7 cellular contexts compared by ENCODE assay signal in the genomic region with DNA sequence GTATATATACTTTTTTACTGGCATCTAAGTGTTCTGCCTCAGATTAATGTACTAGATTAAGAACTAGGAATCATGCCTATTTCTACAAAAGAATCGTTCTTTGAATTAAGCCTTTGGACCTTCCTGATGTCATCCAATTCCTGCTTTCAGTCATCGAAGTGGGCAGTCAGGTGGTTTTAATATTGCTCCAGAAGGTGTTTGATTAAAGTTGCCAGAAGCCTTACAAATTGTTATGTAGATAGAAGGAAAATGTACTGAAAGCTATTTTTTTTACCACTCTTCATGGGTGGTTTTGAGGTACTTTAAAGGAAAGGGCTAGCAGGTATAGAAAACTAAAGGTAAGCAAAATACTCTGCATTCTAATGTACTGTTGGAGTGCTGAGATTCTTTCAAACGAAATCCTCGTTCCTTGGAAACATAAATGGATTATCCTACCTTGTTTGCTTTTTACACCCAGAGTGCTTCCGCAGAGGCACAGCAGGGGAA. TPM values are rescaled to one million over a fixed set of nuclear protein-coding genes. Genes with fewer than 3 reads are reported as not detected.
A peak's percentile ranks its signal among the peaks of the same experiment; 100 is the strongest.
DNase-seq lines count a peak whose midpoint lies in the region; ATAC-seq and TF ChIP-seq lines count a peak whose summit lies in the region.

No MANE protein-coding gene starts in this region.

- no peaks in the 10 kb centered on the region for H3K9me3 Mint-ChIP-seq in progenitor cell of endocrine pancreas (ENCODE audit: low read depth)

- H3K4me1 ChIP-seq in esophagus muscularis mucosa: peaks cover 15 to 26% (median 21%) of the 10 kb centered on the region in 4 donors

- H3K27ac ChIP-seq in RWPE1 (peak overlapping the region; percentile 90), esophagus muscularis mucosa (replicated peaks in 1 of 4) (peak overlapping the region; percentile 95 to 97 (median 96))

- H3K27me3 ChIP-seq in esophagus muscularis mucosa: no peaks in the 10 kb centered on the region

- H3K9me3 ChIP-seq in esophagus muscularis mucosa: no peaks in the 10 kb centered on the region

- peak; percentile 23 for DNase-seq in GM20000 (ENCODE audit: low spot score)
- DNase-seq in RWPE1 (ENCODE audit: low spot score): peak; percentile 11
- DNase-seq in esophagus muscularis mucosa (ENCODE audit: extremely low spot score): no peak
- DNase-seq in progenitor cell of endocrine pancreas (ENCODE audit: low spot score, unreplicated experiment): no peak
- no peak for DNase-seq in GOT3 (lab: John Stamatoyannopoulos, UW)
- no peak for DNase-seq in germinal center (ENCODE audit: low spot score)

- H3K36me3 ChIP-seq in esophagus muscularis mucosa: peaks cover 0 to 14% (median 3%) of the 10 kb centered on the region in 4 donors

- no peak for TF ChIP-seq POLR2A in esophagus muscularis mucosa (IDR thresholded peaks at IDR 0.05; ENCODE audit: low read depth)

- H3K27me3 Mint-ChIP-seq in progenitor cell of endocrine pancreas: no peaks in the 10 kb centered on the region

- peak overlapping the region; percentile 64 to 75 (median 72) for H3K4me3 ChIP-seq in esophagus muscularis mucosa

- TF ChIP-seq CTCF in GM20000 (IDR thresholded peaks at IDR 0.05; ENCODE audit: extremely low read depth, missing control alignments) (no peak), RWPE1 (conservative IDR thresholded peaks at IDR 0.05; ENCODE audit: low read depth) (no peak), esophagus muscularis mucosa (IDR thresholded peaks at IDR 0.05) (no peak), progenitor cell of endocrine pancreas (IDR thresholded peaks at IDR 0.05; ENCODE audit: unreplicated experiment) (no peak)

- ATAC-seq in HG02973 (IDR thresholded peaks at IDR 0.05; ENCODE audit: unreplicated experiment): no peak

- CTCF ChIA-PET in RWPE1 (lab: Yijun Ruan, JAX): interaction anchor here (0.6 to 3.2 kb wide), 2 partner anchors 29 to 47 kb away, joined by 3 to 9 read pairs; no protein-coding TSS in a partner anchor

- intact Hi-C loops in esophagus muscularis mucosa (cut with DNase I): loop anchor here (1.0 to 5.0 kb wide), 2 partner anchors 31 to 66 kb away; a partner anchor contains a TSS

- POLR2A ChIA-PET in RWPE1 (lab: Yijun Ruan, JAX; ENCODE audit: low non-redundant PET): interaction anchor here (0.6 kb wide), 1 partner anchor 265 kb away, joined by 3 read pairs; no protein-coding TSS in a partner anchor

- H3K36me3 Mint-ChIP-seq in progenitor cell of endocrine pancreas (ENCODE audit: insufficient read depth): peaks cover 4% of the 10 kb centered on the region

- peak overlapping the region; percentile 98 for H3K27ac Mint-ChIP-seq in progenitor cell of endocrine pancreas

- no peak for TF ChIP-seq EP300 in esophagus muscularis mucosa (IDR thresholded peaks at IDR 0.05)

- 10% methylated on average over 4 of the region's 5 CpGs for WGBS in esophagus muscularis mucosa

- H3K4me3 Mint-ChIP-seq in progenitor cell of endocrine pancreas (ENCODE audit: low read depth): peak overlapping the region; percentile 93

- H3K4me1 Mint-ChIP-seq in progenitor cell of endocrine pancreas (ENCODE audit: low read depth): peaks cover 26% of the 10 kb centered on the region

RNA-seq across cellular contexts. Expression of a gene that starts 0.7 kb away (rescaled TPM):
- total RNA-seq in esophagus muscularis mucosa (1 to 10 TPM; 7.1 to 8.9 (median 8.5) TPM), progenitor cell of endocrine pancreas (10.1 and 10.8 TPM in 2 replicates)

Comparison
In these comparisons a context has a peak if more than half of its experiments do, and no peak if none do; other contexts are left out.
1. DNase-seq: peak in GM20000 (single experiment) and RWPE1 (single experiment); none in esophagus muscularis mucosa (single experiment), progenitor cell of endocrine pancreas (single experiment), GOT3 (single experiment) and germinal center (single experiment).